In the genomic region with DNA sequence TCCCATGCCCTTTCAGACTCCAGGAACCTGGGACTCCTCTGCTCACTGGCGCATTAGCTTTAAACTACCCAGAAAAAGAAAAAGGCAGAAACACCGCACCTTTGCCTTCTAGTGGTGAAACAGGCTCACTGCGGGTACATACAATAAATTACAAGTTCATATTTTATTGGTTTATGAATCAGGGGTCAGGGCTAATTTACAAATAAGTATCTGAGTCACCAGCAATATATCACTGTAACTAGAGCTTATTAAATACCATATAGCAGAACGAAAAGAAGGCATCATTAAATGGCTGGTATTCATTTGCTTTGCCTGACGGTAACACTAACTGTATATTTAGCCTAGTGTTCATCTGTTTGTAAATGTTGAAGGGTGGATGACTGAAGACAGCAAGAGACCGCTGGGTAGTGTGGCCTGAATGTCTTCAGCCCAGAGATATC, we compare ENCODE assay signal across 7 cellular contexts. TPM values are rescaled to one million over a fixed set of nuclear protein-coding genes. Genes with fewer than 3 reads are reported as not detected.
DNase-seq lines count a peak whose midpoint lies in the region; ATAC-seq and TF ChIP-seq lines count a peak whose summit lies in the region.

No MANE protein-coding gene starts in this region.

- no peak for ATAC-seq in thoracic aorta (ENCODE audit: insufficient number of reproducible peaks, low FRiP score, low read depth)
- ATAC-seq in HG02763 (IDR thresholded peaks at IDR 0.05; ENCODE audit: unreplicated experiment): no peak

- 34% methylated on average over 6 of the region's 6 CpGs for WGBS in liver

- H3K9ac ChIP-seq in OCI-LY3 (ENCODE audit: low read length) (no peak overlapping the region), liver (ENCODE audit: low read depth in 1 of 2, low read length in 2 of 2) (no peak overlapping the region)

- no peak overlapping the region; the same call in 1 of the 2 replicates for H2AFZ ChIP-seq in OCI-LY3 (ENCODE audit: low read depth, low read length)

- H3K27ac ChIP-seq in OCI-LY3 (ENCODE audit: low read length) (no peak overlapping the region), brain microvascular endothelial cell (no peak overlapping the region), liver (ENCODE audit: low read depth in 1 of 2, low read length in 2 of 2) (no peak overlapping the region), thoracic aorta (no peak overlapping the region)

- no peaks in the 10 kb centered on the region for H4K20me1 ChIP-seq in OCI-LY3 (ENCODE audit: insufficient read depth, low read length)

- no peak overlapping the region; the same call in 1 of the 2 replicates for H3K4me2 ChIP-seq in OCI-LY3 (ENCODE audit: low read length)

- H3K27me3 ChIP-seq in OCI-LY3 (ENCODE audit: low read depth, low read length): peaks cover 24% of the 10 kb centered on the region
- H3K27me3 ChIP-seq in brain microvascular endothelial cell (replicated peaks): no peaks in the 10 kb centered on the region
- H3K27me3 ChIP-seq in liver (ENCODE audit: control insufficient read depth in 4 of 4, insufficient read depth in 4 of 4, low read length in 3 of 4): no peaks in the 10 kb centered on the region
- no peaks in the 10 kb centered on the region for H3K27me3 ChIP-seq in thoracic aorta (replicated peaks; ENCODE audit: insufficient read depth)

- no peaks in the 10 kb centered on the region for H3K9me3 ChIP-seq in OCI-LY3 (ENCODE audit: insufficient read depth, low read length)
- H3K9me3 ChIP-seq in liver (ENCODE audit: control insufficient read depth in 4 of 4, low read length in 3 of 4): no peaks in the 10 kb centered on the region
- no peaks in the 10 kb centered on the region for H3K9me3 ChIP-seq in thoracic aorta

- H3K4me1 ChIP-seq in OCI-LY3 (ENCODE audit: low read length): no peaks in the 10 kb centered on the region
- no peaks in the 10 kb centered on the region for H3K4me1 ChIP-seq in liver (ENCODE audit: control insufficient read depth in 4 of 4, insufficient read depth in 4 of 4, low read length in 3 of 4)
- no peaks in the 10 kb centered on the region for H3K4me1 ChIP-seq in thoracic aorta (ENCODE audit: control insufficient read depth in 1 of 2, low read depth in 2 of 2)

- H3K36me3 ChIP-seq in OCI-LY3 (replicated peaks; ENCODE audit: low read depth, low read length): no peaks in the 10 kb centered on the region
- H3K36me3 ChIP-seq in brain microvascular endothelial cell (replicated peaks): no peaks in the 10 kb centered on the region
- no peaks in the 10 kb centered on the region for H3K36me3 ChIP-seq in liver (ENCODE audit: control insufficient read depth in 4 of 4, insufficient read depth in 3 of 4, low read depth in 1 of 4, low read length in 3 of 4)
- H3K36me3 ChIP-seq in thoracic aorta: no peaks in the 10 kb centered on the region

- TF ChIP-seq RAD21 in liver (IDR thresholded peaks at IDR 0.05): peak; percentile 84 to 88

- POLR2A ChIA-PET in HEK293T (lab: Yijun Ruan, JAX): no interaction called here

- CTCF ChIA-PET in HEK293T (lab: Yijun Ruan, JAX): interaction anchor here (0.6 to 3.1 kb wide), 12 partner anchors 9 to 673 kb away, joined by 3 to 34 read pairs (median 4); a partner anchor contains a TSS

- no peaks in the 10 kb centered on the region for H3K79me2 ChIP-seq in OCI-LY3 (ENCODE audit: low read length)

- H3K4me3 ChIP-seq in OCI-LY3 (ENCODE audit: low read length): no peak overlapping the region
- no peak overlapping the region for H3K4me3 ChIP-seq in brain microvascular endothelial cell (ENCODE audit: low read depth, low read length)
- no peak overlapping the region for H3K4me3 ChIP-seq in liver (ENCODE audit: low read depth in 1 of 3, low read length in 3 of 3)
- H3K4me3 ChIP-seq in thoracic aorta: no peak overlapping the region

- DNase-seq in DMS153 treated with DMSO at 0.1 percent for 48 hours (lab: John Stamatoyannopoulos, UW; ENCODE audit: unreplicated experiment) (peak; percentile 41), HEK293T (ENCODE audit: extremely low spot score) (peak; percentile 43), brain microvascular endothelial cell (peak; percentile 32), thoracic aorta (ENCODE audit: low spot score) (no peak)

- TF ChIP-seq CTCF in OCI-LY3 (IDR thresholded peaks at IDR 0.05; ENCODE audit: low read depth, low read length): peak; percentile 76
- peak; percentile 81 for TF ChIP-seq CTCF in brain microvascular endothelial cell (IDR thresholded peaks at IDR 0.05; ENCODE audit: low read depth, low read length, missing control alignments)
- TF ChIP-seq CTCF in liver (IDR thresholded peaks at IDR 0.05; ENCODE audit: low read depth, low read length, missing input control): peak; percentile 82
- peak; percentile 64 for TF ChIP-seq CTCF in thoracic aorta (IDR thresholded peaks at IDR 0.05)

- in situ Hi-C loops in brain microvascular endothelial cell (cut with HindIII; ENCODE audit: low pct_ligation_motif_present, low sequenced_read_pairs): no loop called here

TF ChIP-seq in HEK293T, 16 proteins besides CTCF, POLR2A, EP300 and RAD21:
- no peak for TF ChIP-seq CTBP1 (IDR thresholded peaks at IDR 0.05; ENCODE audit: borderline replicate concordance)
- no peak for TF ChIP-seq ARNT (IDR thresholded peaks at IDR 0.05)
- TF ChIP-seq L3MBTL2 (conservative IDR thresholded peaks at IDR 0.05): no peak
- TF ChIP-seq, protein P1, sequence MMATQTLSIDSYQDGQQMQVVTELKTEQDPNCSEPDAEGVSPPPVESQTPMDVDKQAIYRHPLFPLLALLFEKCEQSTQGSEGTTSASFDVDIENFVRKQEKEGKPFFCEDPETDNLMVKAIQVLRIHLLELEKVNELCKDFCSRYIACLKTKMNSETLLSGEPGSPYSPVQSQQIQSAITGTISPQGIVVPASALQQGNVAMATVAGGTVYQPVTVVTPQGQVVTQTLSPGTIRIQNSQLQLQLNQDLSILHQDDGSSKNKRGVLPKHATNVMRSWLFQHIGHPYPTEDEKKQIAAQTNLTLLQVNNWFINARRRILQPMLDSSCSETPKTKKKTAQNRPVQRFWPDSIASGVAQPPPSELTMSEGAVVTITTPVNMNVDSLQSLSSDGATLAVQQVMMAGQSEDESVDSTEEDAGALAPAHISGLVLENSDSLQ (IDR thresholded peaks at IDR 0.05): peak; percentile 86
- no peak for TF ChIP-seq HDGF (IDR thresholded peaks at IDR 0.05; ENCODE audit: borderline replicate concordance)

TF ChIP-seq in liver, 16 proteins besides CTCF, POLR2A, EP300 and RAD21:
- TF ChIP-seq NR2F2 (IDR thresholded peaks at IDR 0.05) (no peak), HNF4A (conservative IDR thresholded peaks at IDR 0.05) (no peak)

RNA-seq across cellular contexts. Expression of a gene that starts 26.9 kb away (rescaled TPM):
- 10 to 100 TPM in 1 of 2 donors, 1 to 10 TPM in 1; 3.8 to 10.5 TPM for total RNA-seq in liver
- 1 to 10 TPM; 3.3 to 9.1 TPM for polyA plus RNA-seq in liver
- total RNA-seq in thoracic aorta: 10 to 100 TPM; 16.3 to 76.2 TPM
